ENCODE assay signal across 23 cellular contexts in the genomic region with DNA sequence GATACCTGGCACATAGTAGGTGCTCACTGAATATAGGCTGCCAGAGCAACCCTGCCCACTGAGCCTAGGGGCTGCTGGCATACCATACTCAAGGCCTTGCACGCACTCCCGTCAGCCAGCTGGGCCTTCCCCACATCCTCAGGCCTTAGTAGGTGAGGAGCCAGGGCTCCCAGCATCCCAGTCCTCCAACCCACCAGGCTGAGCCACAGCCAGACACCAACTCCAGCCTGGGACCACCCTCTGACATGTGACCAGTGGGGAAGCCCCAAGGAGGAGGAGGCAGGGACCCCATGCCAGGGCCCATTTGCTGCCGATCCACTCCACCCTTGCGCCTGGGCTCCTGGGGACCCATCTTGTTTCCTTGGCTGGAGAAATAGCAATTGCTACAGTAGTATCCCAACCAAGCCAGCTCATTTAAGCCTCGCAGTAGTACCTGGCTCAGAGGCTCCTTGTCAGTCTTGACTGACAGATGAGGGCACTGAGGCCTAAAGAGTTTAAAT. TPM values are rescaled to one million over a fixed set of nuclear protein-coding genes. Genes with fewer than 3 reads are reported as not detected.
A peak's percentile ranks its signal among the peaks of the same experiment; 100 is the strongest.
DNase-seq lines count a peak whose midpoint lies in the region; ATAC-seq, FAIRE-seq and TF ChIP-seq lines count a peak whose summit lies in the region.
"Had no signal": no experiment of that assay in that cellular context is flagged by ENCODE, and none has a peak within 500 bp of the region (broad histone marks: within the 10 kb centered on the region; RNA-seq: fewer than 3 reads in every experiment).

No MANE protein-coding gene starts in this region.

- H3K9me3 ChIP-seq in HEK293 (ENCODE audit: control insufficient read depth, insufficient read depth, low read depth, low read length), result no peaks in the 10 kb centered on the region
- H3K9me3 ChIP-seq in Panc1 (ENCODE audit: control insufficient read depth, insufficient read depth, low read depth, low read length), result no peaks in the 10 kb centered on the region
- no peaks in the 10 kb centered on the region for H3K9me3 ChIP-seq in kidney (ENCODE audit: control insufficient read depth in 1 of 2, low read length in 2 of 2)
- H3K9me3 ChIP-seq in spleen, result no peaks in the 10 kb centered on the region
- H3K9me3 ChIP-seq: A549 had no signal

- no TSS peak for BruUV-seq in Panc1 (replicated peaks; lab: Mats Ljungman, UMichigan)

- CTCF ChIA-PET in HEK293 (lab: Yijun Ruan, JAX) (interaction anchor here (0.6 to 1.5 kb wide), 2 partner anchors 36 to 433 kb away, joined by 3 to 6 read pairs; no protein-coding TSS in a partner anchor), Panc1 (lab: Charles Lee) (interaction anchor here (1.0 kb wide), 1 partner anchor 22 kb away, joined by 5 read pairs; no protein-coding TSS in a partner anchor)

- H3K27me3 ChIP-seq in Panc1 (ENCODE audit: control insufficient read depth, insufficient read depth, low read length) (peaks cover 4% of the 10 kb centered on the region; the same call in 1 of the 2 replicates), spleen (replicated peaks in 1 of 7) (peaks cover 0 to 60% (median 3%) of the 10 kb centered on the region in 7 donors)

- H3K9ac ChIP-seq in kidney (ENCODE audit: low read length in 2 of 2), result no peak overlapping the region

- H3K36me3 ChIP-seq in HEK293 (ENCODE audit: control insufficient read depth in 2 of 2, insufficient read depth in 1 of 2, low read length in 2 of 2) (no peaks in the 10 kb centered on the region), Panc1 (ENCODE audit: control insufficient read depth, insufficient read depth, low read length) (no peaks in the 10 kb centered on the region), kidney (ENCODE audit: control insufficient read depth in 1 of 2, insufficient read depth in 2 of 2, low read length in 2 of 2) (no peaks in the 10 kb centered on the region), spleen (no peaks in the 10 kb centered on the region)

- 0 out of 2 replicates have a peak, but pooled peaks have one; percentile 18 for ATAC-seq in Panc1
- ATAC-seq: A549 had no signal

- no peak overlapping the region for H3K27ac ChIP-seq in HEK293 (ENCODE audit: extremely low read depth, low read depth, low read length)
- H3K27ac ChIP-seq in Panc1 (ENCODE audit: low read length), result no peak overlapping the region
- H3K27ac ChIP-seq in kidney (ENCODE audit: low read depth in 2 of 2, low read length in 2 of 2), result no peak overlapping the region
- no peak overlapping the region for H3K27ac ChIP-seq in spleen
- H3K27ac ChIP-seq: A549 had no signal

- FAIRE-seq in kidney (lab: Jason Lieb, UNC), result no peak
- FAIRE-seq: A549, GM12891, GM18507 had no signal

- POLR2A ChIA-PET in HEK293 (lab: Yijun Ruan, JAX), result no interaction called here
- POLR2A ChIA-PET in Panc1 (lab: Charles Lee), result no interaction called here

- 80 to 98% (median 94%) methylated on average over 3 to 5 of the region's 5 CpGs for WGBS in spleen, 5 donors

- TF ChIP-seq CTCF in HEK293 (tag by site-specific recombination; IDR thresholded peaks at IDR 0.05), result no peak
- no peak for TF ChIP-seq CTCF in Panc1 (IDR thresholded peaks at IDR 0.05)
- TF ChIP-seq CTCF in kidney (IDR thresholded peaks at IDR 0.05; ENCODE audit: borderline replicate concordance, extremely low read depth, insufficient read depth), result no peak
- TF ChIP-seq CTCF in spleen (IDR thresholded peaks at IDR 0.05 in 8 of 11, conservative IDR thresholded peaks at IDR 0.05 in 3 of 11), result no peak

- DNase-seq in Panc1 (ENCODE audit: low read depth, low spot score) (no peak), kidney (peak; percentile 51), spleen (peak; percentile 63), NCI-H1417 (lab: John Stamatoyannopoulos, UW) (no peak), Kasumi-1 (lab: John Stamatoyannopoulos, UW) (no peak), SK-N-DZ (ENCODE audit: low spot score) (no peak)
- DNase-seq: 8988T; ACHN; AML-193; C1 segment of cervical spinal cord; Calu3; CD4-positive, alpha-beta memory T cell; COR-L47; DMS53; DMS79 treated with DMSO at 0.1 percent for 48 hours; GF-D8; GOT3; H7; HCEC 1CT had no signal

- TF ChIP-seq POLR2A in spleen (IDR thresholded peaks at IDR 0.05), result no peak

- no peak overlapping the region for H3K4me3 ChIP-seq in HEK293 (ENCODE audit: low read depth, low read length)
- no peak overlapping the region for H3K4me3 ChIP-seq in Panc1 (ENCODE audit: low read depth in 2 of 2, low read length in 2 of 2)
- no peak overlapping the region for H3K4me3 ChIP-seq in kidney (ENCODE audit: low read length in 2 of 2)
- H3K4me3 ChIP-seq in spleen, result no peak overlapping the region
- H3K4me3 ChIP-seq: A549 had no signal

- no peaks in the 10 kb centered on the region; the same call in 1 of the 2 replicates for H3K4me1 ChIP-seq in HEK293 (ENCODE audit: control insufficient read depth, insufficient read depth, low read length)
- H3K4me1 ChIP-seq in Panc1 (ENCODE audit: control insufficient read depth, insufficient read depth, low read length), result no peaks in the 10 kb centered on the region
- no peaks in the 10 kb centered on the region for H3K4me1 ChIP-seq in kidney (ENCODE audit: control insufficient read depth in 1 of 2, insufficient read depth in 1 of 2, low read depth in 1 of 2, low read length in 2 of 2)
- no peaks in the 10 kb centered on the region for H3K4me1 ChIP-seq in spleen
- H3K4me1 ChIP-seq: A549 had no signal

- in situ Hi-C loops in Panc1 (cut with HindIII; ENCODE audit: low pct_unique_long_range_greater_than_20kb, low sequenced_read_pairs), result no loop called here

- intact Hi-C loops in Panc1 (cut with micrococcal nuclease; ENCODE audit: unreplicated experiment) (no loop called here), kidney (cut with DNase I) (no loop called here), spleen (cut with DNase I; ENCODE audit: low total_unique reads) (no loop called here)

TF ChIP-seq in HEK293, 187 proteins besides CTCF, POLR2A, EP300 and RAD21:
- TF ChIP-seq ZIC2 (tag by site-specific recombination; IDR thresholded peaks at IDR 0.05), result peak; percentile 54
- TF ChIP-seq, protein P1, sequence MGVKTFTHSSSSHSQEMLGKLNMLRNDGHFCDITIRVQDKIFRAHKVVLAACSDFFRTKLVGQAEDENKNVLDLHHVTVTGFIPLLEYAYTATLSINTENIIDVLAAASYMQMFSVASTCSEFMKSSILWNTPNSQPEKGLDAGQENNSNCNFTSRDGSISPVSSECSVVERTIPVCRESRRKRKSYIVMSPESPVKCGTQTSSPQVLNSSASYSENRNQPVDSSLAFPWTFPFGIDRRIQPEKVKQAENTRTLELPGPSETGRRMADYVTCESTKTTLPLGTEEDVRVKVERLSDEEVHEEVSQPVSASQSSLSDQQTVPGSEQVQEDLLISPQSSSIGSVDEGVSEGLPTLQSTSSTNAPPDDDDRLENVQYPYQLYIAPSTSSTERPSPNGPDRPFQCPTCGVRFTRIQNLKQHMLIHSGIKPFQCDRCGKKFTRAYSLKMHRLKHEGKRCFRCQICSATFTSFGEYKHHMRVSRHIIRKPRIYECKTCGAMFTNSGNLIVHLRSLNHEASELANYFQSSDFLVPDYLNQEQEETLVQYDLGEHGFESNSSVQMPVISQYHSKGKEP (tag by site-specific recombination; IDR thresholded peaks at IDR 0.05), result no peak

RNA-seq across cellular contexts. Expression of a gene that starts 11.4 kb away (rescaled TPM):
- total RNA-seq in Panc1 (2021; ENCODE audit: unreplicated experiment), result 2.6 TPM
- 4.9 TPM for polyA plus RNA-seq in Panc1 (2012; ENCODE audit: insufficient read length)
- 0.35 TPM for total RNA-seq in kidney
- 0.06 TPM for polyA plus RNA-seq in kidney (ENCODE audit: insufficient read depth, low read depth, low replicate concordance)
- under 1 TPM; 0.19 to 0.82 (median 0.64) TPM for total RNA-seq in spleen
- polyA plus RNA-seq in spleen, result under 1 TPM; 0.11 to 0.52 (median 0.29) TPM
- polyA plus RNA-seq in SK-N-DZ (2014; cell fraction: cytosol; rRNA removed), result 0.07 and 0.21 TPM in 2 replicates
- 0.58 and 0.83 TPM in 2 replicates for polyA plus RNA-seq in SK-N-DZ (2014; cell fraction: nucleus; rRNA removed)
- total RNA-seq: Calu3 had no signal

Comparison
In these comparisons a context has a peak if more than half of its experiments do, and no peak if none do; other contexts are left out.
1. DNase-seq: peak in kidney (single experiment) and spleen (single experiment); none in Panc1 (single experiment), NCI-H1417 (0 of 3), Kasumi-1 (0 of 2) and SK-N-DZ (single experiment).